ENCODE assay signal across 9 cellular contexts in the genomic region with DNA sequence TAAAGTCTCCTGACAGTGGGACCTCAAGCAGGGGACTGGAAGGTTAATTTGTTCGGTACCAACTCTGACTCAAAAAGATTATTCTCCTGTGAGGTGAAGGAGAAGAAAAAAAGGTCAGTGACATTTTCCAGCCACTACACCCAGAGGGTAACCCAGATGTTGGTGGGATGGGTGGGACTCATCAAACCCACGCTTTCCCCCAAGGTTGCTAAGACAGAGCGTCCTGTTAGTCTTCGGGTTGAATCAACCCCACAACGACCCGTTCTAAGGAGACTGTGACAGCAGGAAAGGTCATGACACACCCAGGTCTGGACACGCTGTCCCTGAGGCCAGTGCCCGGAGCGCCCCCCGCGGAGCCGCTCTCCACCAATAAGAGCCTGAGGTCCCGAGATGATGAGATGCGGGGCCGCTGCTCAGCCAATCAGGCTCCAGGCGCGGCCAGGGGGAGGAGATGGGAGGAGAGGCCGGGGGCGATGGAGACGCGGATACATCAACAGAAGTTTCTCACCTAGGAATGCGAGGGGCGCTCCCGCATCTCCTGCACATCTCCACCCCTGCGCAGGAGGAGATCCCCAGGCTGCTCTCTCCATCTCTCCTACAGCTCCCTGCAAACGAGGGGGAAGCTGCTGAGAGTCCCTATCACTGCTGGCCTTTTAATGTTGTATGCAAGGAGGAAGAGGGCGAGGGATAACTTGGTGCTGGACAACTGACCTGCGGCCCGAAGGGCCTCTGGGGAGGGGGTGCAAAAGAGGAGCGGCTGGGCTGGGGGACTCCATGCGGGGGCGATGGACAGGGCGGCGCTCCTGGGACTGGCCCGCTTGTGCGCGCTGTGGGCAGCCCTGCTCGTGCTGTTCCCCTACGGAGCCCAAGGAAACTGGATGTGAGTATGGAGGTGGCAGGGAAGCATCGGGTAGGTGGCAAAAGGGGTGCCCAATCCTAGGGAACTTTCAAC. TPM values are rescaled to one million over a fixed set of nuclear protein-coding genes. Genes with fewer than 3 reads are reported as not detected.
DNase-seq lines count a peak whose midpoint lies in the region; ATAC-seq and TF ChIP-seq lines count a peak whose summit lies in the region.
"Had no signal": no experiment of that assay in that cellular context is flagged by ENCODE, and none has a peak within 500 bp of the region (broad histone marks: within the 10 kb centered on the region; RNA-seq: fewer than 3 reads in every experiment).

A gene with protein sequence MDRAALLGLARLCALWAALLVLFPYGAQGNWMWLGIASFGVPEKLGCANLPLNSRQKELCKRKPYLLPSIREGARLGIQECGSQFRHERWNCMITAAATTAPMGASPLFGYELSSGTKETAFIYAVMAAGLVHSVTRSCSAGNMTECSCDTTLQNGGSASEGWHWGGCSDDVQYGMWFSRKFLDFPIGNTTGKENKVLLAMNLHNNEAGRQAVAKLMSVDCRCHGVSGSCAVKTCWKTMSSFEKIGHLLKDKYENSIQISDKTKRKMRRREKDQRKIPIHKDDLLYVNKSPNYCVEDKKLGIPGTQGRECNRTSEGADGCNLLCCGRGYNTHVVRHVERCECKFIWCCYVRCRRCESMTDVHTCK (plus strand): TSS at position 493 of the 952 bp plus-strand sequence. CDS start 293 bp downstream, at position 786.

- H2AFZ ChIP-seq in GM23338: peak within 1 kb of the TSS; percentile 99

- H3K4me3 ChIP-seq in GM23338 (peak within 1 kb of the TSS; percentile 84), adipocyte (ENCODE audit: low read length) (peak within 1 kb of the TSS; percentile 86), subcutaneous abdominal adipose tissue (ENCODE audit: low read depth in 1 of 5, low read length in 5 of 5) (peak within 1 kb of the TSS; percentile 35 to 68 (median 42))

- DNase-seq in AG08396 (ENCODE audit: low spot score) (peak; percentile 45), GM23338 (ENCODE audit: low spot score) (peak; percentile 90), adipocyte (ENCODE audit: low read depth) (peak; percentile 25), islet precursor cell (peak; percentile 75), COR-L47 (lab: John Stamatoyannopoulos, UW) (no peak)
- DNase-seq in stimulated activated CD4-positive, alpha-beta T cell treated with anti-CD3 and anti-CD28 coated beads, Interleukin-4, amount 100 ng/mL, for 4 hours: no peak

- no peaks in the 10 kb centered on the region for H3K79me2 ChIP-seq in GM23338 (replicated peaks; ENCODE audit: insufficient read depth)

- H3K36me3 ChIP-seq in GM23338 (ENCODE audit: insufficient read depth) (no peaks in the 10 kb centered on the region), adipocyte (ENCODE audit: control insufficient read depth, insufficient read depth, low read length, severe bottlenecking) (no peaks in the 10 kb centered on the region), subcutaneous abdominal adipose tissue (ENCODE audit: control insufficient read depth in 5 of 5, insufficient read depth in 5 of 5, low read length in 5 of 5) (no peaks in the 10 kb centered on the region)

- ATAC-seq in GM23338 (peak; percentile 83), GM21515 (IDR thresholded peaks at IDR 0.05; ENCODE audit: unreplicated experiment) (no peak)

- no peaks in the 10 kb centered on the region for H3F3A ChIP-seq in GM23338 (replicated peaks; ENCODE audit: low read depth)

- peaks cover 31% of the 10 kb centered on the region for H3K27me3 Mint-ChIP-seq in GM23338 (ENCODE audit: insufficient read depth, low read depth, poor library complexity)

- peaks cover 9% of the 10 kb centered on the region for H3K4me1 Mint-ChIP-seq in GM23338

- H3K27ac Mint-ChIP-seq in GM23338: no peak within 1 kb of the TSS

- peak within 1 kb of the TSS; percentile 83 for H3K4me3 Mint-ChIP-seq in GM23338

- H3K27me3 ChIP-seq in GM23338 (ENCODE audit: insufficient read depth) (peaks cover 52% of the 10 kb centered on the region), adipocyte (replicated peaks; ENCODE audit: control insufficient read depth, insufficient read depth, low read length) (peaks cover 31% of the 10 kb centered on the region), subcutaneous abdominal adipose tissue (ENCODE audit: control insufficient read depth in 5 of 5, insufficient read depth in 4 of 5, low read length in 5 of 5) (peaks cover 21 to 41% (median 36%) of the 10 kb centered on the region in 5 donors)

- no peak within 1 kb of the TSS for H3K9ac ChIP-seq in adipocyte (ENCODE audit: low read length)
- H3K9ac ChIP-seq in subcutaneous abdominal adipose tissue (ENCODE audit: low read length in 5 of 5): no peak within 1 kb of the TSS

- H3K9me2 ChIP-seq in GM23338 (ENCODE audit: insufficient read depth): no peaks in the 10 kb centered on the region

- H3K4me1 ChIP-seq in GM23338 (ENCODE audit: insufficient read depth) (peaks cover 14% of the 10 kb centered on the region; the same call in 1 of the 2 replicates), adipocyte (ENCODE audit: control insufficient read depth, insufficient read depth, low read length) (peaks cover 13% of the 10 kb centered on the region), subcutaneous abdominal adipose tissue (ENCODE audit: control insufficient read depth in 5 of 5, insufficient read depth in 5 of 5, low read length in 5 of 5) (peaks cover 0 to 22% (median 20%) of the 10 kb centered on the region in 5 donors)

- H3K27ac ChIP-seq in GM23338 (ENCODE audit: low read depth) (no peak within 1 kb of the TSS), subcutaneous abdominal adipose tissue (ENCODE audit: low read depth, low read length) (no peak within 1 kb of the TSS)

- no peaks in the 10 kb centered on the region for H3K36me3 Mint-ChIP-seq in GM23338 (ENCODE audit: low read depth)

- no peaks in the 10 kb centered on the region; the same call in 2 of the 3 replicates for H3K9me3 Mint-ChIP-seq in GM23338

- H3K9me3 ChIP-seq in adipocyte (ENCODE audit: control insufficient read depth, low read length): no peaks in the 10 kb centered on the region
- no peaks in the 10 kb centered on the region for H3K9me3 ChIP-seq in subcutaneous abdominal adipose tissue (ENCODE audit: control insufficient read depth in 5 of 5, low read length in 5 of 5)

- H3K4me2 ChIP-seq in GM23338: peak within 1 kb of the TSS; percentile 97

- TF ChIP-seq CTCF in GM23338 (conservative IDR thresholded peaks at IDR 0.05; ENCODE audit: low read depth in 2 of 2): no peak

- H4K20me1 ChIP-seq in GM23338 (replicated peaks; ENCODE audit: insufficient read depth): no peaks in the 10 kb centered on the region

TF ChIP-seq in GM23338, 12 proteins besides CTCF, POLR2A, EP300 and RAD21 (continues in another document):
- TF ChIP-seq NANOG (IDR thresholded peaks at IDR 0.05; ENCODE audit: borderline replicate concordance): no peak
- no peak for TF ChIP-seq POLR2AphosphoS5 (IDR thresholded peaks at IDR 0.05; ENCODE audit: low read depth)
- no peak for TF ChIP-seq ZNF331 (CRISPR knock-in tag; IDR thresholded peaks at IDR 0.05; ENCODE audit: low read depth)
- no peak for TF ChIP-seq EZH2phosphoT487 (IDR thresholded peaks at IDR 0.05; ENCODE audit: unreplicated experiment)

RNA-seq across cellular contexts. Expression of the gene that starts here (rescaled TPM):
- 0.73 and 1.5 TPM in 2 replicates for total RNA-seq in GM23338 (2014; rRNA removed; shearing (Covaris generic))
- polyA plus RNA-seq in GM23338 (2016; fragmentation: Nextera tagmentation; extraction: Ambion mirVana): 0.45 and 0.50 TPM in 2 replicates
- polyA plus RNA-seq: adipose tissue had no signal

Comparison
In these comparisons a context has a peak if more than half of its experiments do, and no peak if none do; other contexts are left out.
1. DNase-seq: peak in AG08396 (single experiment), GM23338 (single experiment), adipocyte (single experiment) and islet precursor cell (single experiment); none in stimulated activated CD4-positive, alpha-beta T cell treated with anti-CD3 and anti-CD28 coated beads, Interleukin-4, amount 100 ng/mL, for 4 hours (0 of 2) and COR-L47 (single experiment).
2. Peak in every context shown above with its lines, with median percentiles within 50 percentile points of each other: H3K4me3 ChIP-seq.